In genomic region chr3:58988041-58988440, GRCh38 we compare ENCODE assay signal across 15 cellular contexts.
DNase-seq lines count a peak whose midpoint lies in the region; ATAC-seq and TF ChIP-seq lines count a peak whose summit lies in the region.
"Had no signal": no experiment of that assay in that cellular context is flagged by ENCODE, and none has a peak within 500 bp of the region (broad histone marks: within the 10 kb centered on the region; RNA-seq: fewer than 3 reads in every experiment).

No MANE protein-coding gene starts in this region.

- DNase-seq in SK-N-SH (no peak), epithelial cell of prostate (ENCODE audit: low read depth, low spot score) (no peak), myocyte (ENCODE audit: low read depth) (peak; percentile 9), medulla oblongata (ENCODE audit: extremely low spot score) (no peak)
- DNase-seq: 8988T; ACHN; CD4-positive, CD25-positive, alpha-beta regulatory T cell; DMS53; H7; KBM-7 had no signal

- H3K79me2 ChIP-seq in SK-N-SH (ENCODE audit: insufficient read depth) = no peaks in the 10 kb centered on the region

- H2AFZ ChIP-seq in SK-N-SH (ENCODE audit: low read depth) = no peak overlapping the region
- H2AFZ ChIP-seq: GM23338 had no signal

- H3K27me3 ChIP-seq in SK-N-SH (ENCODE audit: insufficient read depth) = no peaks in the 10 kb centered on the region
- H3K27me3 ChIP-seq: BLaER1 treated with 17β-estradiol and CSF1 and Interleukin-3, amounts not matched to agents 10 nM and 100 nM had no signal

- ATAC-seq in SK-N-SH treated with all-trans-retinoic acid at 6 μM for 48 hours = no peak
- ATAC-seq in GM18511 (IDR thresholded peaks at IDR 0.05; ENCODE audit: unreplicated experiment) = no peak
- ATAC-seq in HG03097 (IDR thresholded peaks at IDR 0.05; ENCODE audit: low FRiP score, unreplicated experiment) = no peak
- ATAC-seq: GM23338 had no signal

- TF ChIP-seq EP300 in SK-N-SH (IDR thresholded peaks at IDR 0.05; ENCODE audit: borderline replicate concordance in 1 of 2, low read depth in 1 of 2, low read length in 1 of 2) = no peak

- WGBS in SK-N-SH (ENCODE audit: low lambda C conversion rate) = 63% methylated on average over 3 of the region's 3 CpGs

- no peak for TF ChIP-seq CTCF in SK-N-SH (IDR thresholded peaks at IDR 0.05)

- H3K9ac ChIP-seq in SK-N-SH = no peak overlapping the region
- H3K9ac ChIP-seq: BLaER1 treated with 17β-estradiol and CSF1 and Interleukin-3, amounts not matched to agents 10 nM and 100 nM had no signal

- no peak overlapping the region for H3K4me2 ChIP-seq in SK-N-SH
- H3K4me2 ChIP-seq: BLaER1 treated with 17β-estradiol and CSF1 and Interleukin-3, amounts not matched to agents 10 nM and 100 nM; GM23338 had no signal

- H3K27ac ChIP-seq in SK-N-SH (ENCODE audit: low read depth in 2 of 2, low read length in 1 of 2) (no peak overlapping the region), epithelial cell of prostate (peak overlapping the region; percentile 88)
- H3K27ac ChIP-seq: BLaER1 treated with 17β-estradiol and CSF1 and Interleukin-3, amounts not matched to agents 10 nM and 100 nM had no signal

- H3F3A ChIP-seq in SK-N-SH (replicated peaks; ENCODE audit: insufficient read depth) = peaks cover 31% of the 10 kb centered on the region

- TF ChIP-seq RAD21 in SK-N-SH (IDR thresholded peaks at IDR 0.05; ENCODE audit: low read length) = no peak

- no peaks in the 10 kb centered on the region for H3K36me3 ChIP-seq in SK-N-SH (replicated peaks in 1 of 2; ENCODE audit: control insufficient read depth in 1 of 2, insufficient read depth in 2 of 2, low read length in 1 of 2)

- no peak overlapping the region for H3K4me3 ChIP-seq in SK-N-SH (ENCODE audit: low read depth in 2 of 2, low read length in 1 of 2)
- H3K4me3 ChIP-seq: BLaER1 treated with 17β-estradiol and CSF1 and Interleukin-3, amounts not matched to agents 10 nM and 100 nM; GM23338 had no signal

- peaks cover 0 to 14% of the 10 kb centered on the region in 2 experiments; a peak in 2 of 4 replicates for H3K4me1 ChIP-seq in SK-N-SH (ENCODE audit: control insufficient read depth in 1 of 2, insufficient read depth in 2 of 2, low read depth in 1 of 2, low read length in 1 of 2)

- no peaks in the 10 kb centered on the region; the same call in 1 of the 2 replicates for H3K9me2 ChIP-seq in SK-N-SH

- CTCF ChIA-PET in SK-N-SH (lab: Yijun Ruan, JAX) = interaction anchor here (1.2 kb wide), 2 partner anchors 822 to 823 kb away, joined by 3 read pairs; no protein-coding TSS in a partner anchor

- POLR2A ChIA-PET in SK-N-SH (lab: Yijun Ruan, JAX) = no interaction called here

- H4K20me1 ChIP-seq in SK-N-SH (ENCODE audit: insufficient read depth) = no peaks in the 10 kb centered on the region
- H4K20me1 ChIP-seq: BLaER1 treated with 17β-estradiol and CSF1 and Interleukin-3, amounts not matched to agents 10 nM and 100 nM had no signal

- H3K9me3 ChIP-seq in SK-N-SH = no peaks in the 10 kb centered on the region

TF ChIP-seq in SK-N-SH, 30 proteins besides CTCF, POLR2A, EP300 and RAD21:
- TF ChIP-seq SIN3A (IDR thresholded peaks at IDR 0.05; ENCODE audit: borderline replicate concordance, low read depth, low read length) (no peak), TCF12 (IDR thresholded peaks at IDR 0.05) (peak; percentile 63)

TF ChIP-seq in SK-N-SH treated with all-trans-retinoic acid at 6 μM for 48 hours, 23 proteins besides CTCF, POLR2A, EP300 and RAD21:
- TF ChIP-seq TCF4 (CRISPR knock-in tag; IDR thresholded peaks at IDR 0.05; ENCODE audit: borderline replicate concordance) (no peak), CREB5 (CRISPR knock-in tag; IDR thresholded peaks at IDR 0.05; ENCODE audit: low read depth) (no peak), PPARA (CRISPR knock-in tag; IDR thresholded peaks at IDR 0.05; ENCODE audit: borderline replicate concordance) (no peak), ESRRG (CRISPR knock-in tag; IDR thresholded peaks at IDR 0.05) (no peak), ZNF8 (CRISPR knock-in tag; IDR thresholded peaks at IDR 0.05) (no peak)
